22 cellular contexts compared by ENCODE assay signal in genomic region chr1:229768232-229768631, GRCh38.
DNase-seq lines count a peak whose midpoint lies in the region; ATAC-seq and TF ChIP-seq lines count a peak whose summit lies in the region.
"Had no signal": no experiment of that assay in that cellular context is flagged by ENCODE, and none has a peak within 500 bp of the region (broad histone marks: within the 10 kb centered on the region; RNA-seq: fewer than 3 reads in every experiment).

No MANE protein-coding gene starts in this region.

- TF ChIP-seq CTCF in foreskin fibroblast (IDR thresholded peaks at IDR 0.05; ENCODE audit: low read depth, low read length) (no peak), omental fat pad (IDR thresholded peaks at IDR 0.05) (no peak), thyroid gland (IDR thresholded peaks at IDR 0.05) (no peak), MM.1S (IDR thresholded peaks at IDR 0.05; ENCODE audit: low read length) (no peak)

- H2AFZ ChIP-seq in MM.1S (ENCODE audit: low read length), result no peak overlapping the region

- H3K9me3 ChIP-seq in BLaER1 (peaks cover 5% of the 10 kb centered on the region; the same call in 1 of the 2 replicates), thyroid gland (no peaks in the 10 kb centered on the region), MM.1S (replicated peaks; ENCODE audit: insufficient read depth, low read length) (no peaks in the 10 kb centered on the region)
- H3K9me3 ChIP-seq: adrenal gland, HAP-1, lower lobe of right lung, mucosa of descending colon, psoas muscle had no signal

- peaks cover 6% of the 10 kb centered on the region for H3K4me1 ChIP-seq in BLaER1
- no peaks in the 10 kb centered on the region for H3K4me1 ChIP-seq in thyroid gland
- H3K4me1 ChIP-seq in MM.1S (ENCODE audit: low read length), result no peaks in the 10 kb centered on the region
- H3K4me1 ChIP-seq: adrenal gland, HAP-1, lower lobe of right lung, psoas muscle had no signal

- 84 to 86% methylated on average over 5 of the region's 5 CpGs for WGBS in thyroid gland, 2 donors

- H3K27me3 ChIP-seq in BLaER1 (no peaks in the 10 kb centered on the region), thyroid gland (no peaks in the 10 kb centered on the region), MM.1S (replicated peaks; ENCODE audit: insufficient read depth, low read length) (no peaks in the 10 kb centered on the region)

- no peak for TF ChIP-seq POLR2A in thyroid gland (IDR thresholded peaks at IDR 0.05)

- no peak overlapping the region for H3K9ac ChIP-seq in BLaER1
- H3K9ac ChIP-seq in MM.1S (ENCODE audit: low read length), result no peak overlapping the region

- DNase-seq in NCI-H128 (lab: John Stamatoyannopoulos, UW; ENCODE audit: unreplicated experiment) (peak; percentile 25), NCI-H2107 treated with DMSO at 0.1 percent for 48 hours (lab: John Stamatoyannopoulos, UW; ENCODE audit: unreplicated experiment) (peak; percentile 96), NCI-H748 treated with DMSO at 0.1 percent for 48 hours (lab: John Stamatoyannopoulos, UW) (peak; percentile 62), foreskin fibroblast (no peak), omental fat pad (ENCODE audit: low spot score) (no peak), thyroid gland (no peak), MM.1S (no peak)
- DNase-seq: activated CD4-positive, alpha-beta T cell treated with anti-CD3 and anti-CD28 coated beads for 48 hours; activated T-cell treated with anti-CD3 and anti-CD28 coated beads, Interleukin-2, amount 50 U/mL, for 4 hours; adrenal gland; glutamatergic neuron; Kasumi-1; kidney; lower lobe of right lung; mucosa of descending colon; NCI-H1694; OCI-M1; psoas muscle had no signal

- no peak for ATAC-seq in omental fat pad (ENCODE audit: low FRiP score)
- ATAC-seq: activated T-cell treated with anti-CD3 and anti-CD28 coated beads, Interleukin-2, amount 50 U/mL, for 4 hours; HepG2; lower lobe of right lung; mucosa of descending colon; psoas muscle; Right ventricle myocardium inferior had no signal

- H4K20me1 ChIP-seq in BLaER1, result no peaks in the 10 kb centered on the region
- no peaks in the 10 kb centered on the region for H4K20me1 ChIP-seq in MM.1S (ENCODE audit: insufficient read depth, low read length)

- intact Hi-C loops in thyroid gland (cut with DNase I), result no loop called here

- H3K36me3 ChIP-seq in BLaER1 (no peaks in the 10 kb centered on the region), thyroid gland (no peaks in the 10 kb centered on the region), MM.1S (replicated peaks; ENCODE audit: insufficient read depth, low read length) (no peaks in the 10 kb centered on the region)
- H3K36me3 ChIP-seq: adrenal gland, HAP-1, lower lobe of right lung had no signal

- no peaks in the 10 kb centered on the region for H3K79me2 ChIP-seq in MM.1S (ENCODE audit: low read length)

- H3K9me2 ChIP-seq in MM.1S (replicated peaks; ENCODE audit: insufficient read depth, low read length), result no peaks in the 10 kb centered on the region; the same call in 1 of the 2 replicates

- H3K4me2 ChIP-seq in BLaER1 (peak overlapping the region; percentile 31), MM.1S (ENCODE audit: low read depth, low read length) (no peak overlapping the region)

- H3K27ac ChIP-seq in BLaER1, result no peak overlapping the region
- H3K27ac ChIP-seq in thyroid gland, result no peak overlapping the region
- H3K27ac ChIP-seq in MM.1S (ENCODE audit: low read length), result no peak overlapping the region
- H3K27ac ChIP-seq: adrenal gland, lower lobe of right lung, psoas muscle had no signal

- no peaks in the 10 kb centered on the region for H3F3A ChIP-seq in MM.1S (ENCODE audit: insufficient read depth, low read length)

- H3K4me3 ChIP-seq in BLaER1, result no peak overlapping the region
- no peak overlapping the region for H3K4me3 ChIP-seq in foreskin fibroblast (ENCODE audit: low read depth in 1 of 2, low read length in 2 of 2)
- no peak overlapping the region for H3K4me3 ChIP-seq in thyroid gland (replicated peaks in 1 of 3)
- H3K4me3 ChIP-seq in MM.1S (ENCODE audit: low read length), result no peak overlapping the region
- H3K4me3 ChIP-seq: adrenal gland, HAP-1, lower lobe of right lung, mucosa of descending colon, psoas muscle had no signal

Comparison
In these comparisons a context has a peak if more than half of its experiments do, and no peak if none do; other contexts are left out.
1. DNase-seq: peak in NCI-H128 (single experiment), NCI-H2107 treated with DMSO at 0.1 percent for 48 hours (single experiment) and NCI-H748 treated with DMSO at 0.1 percent for 48 hours (single experiment); none in foreskin fibroblast (0 of 2), omental fat pad (single experiment), thyroid gland (0 of 2) and MM.1S (single experiment).